ENCODE assay signal across 20 cellular contexts in genomic region chr4:12579172-12579571, GRCh38.
"Had no signal": no experiment of that assay in that cellular context is flagged by ENCODE, and none has a peak within 500 bp of the region (broad histone marks: within the 10 kb centered on the region; RNA-seq: fewer than 3 reads in every experiment).

No MANE protein-coding gene starts in this region.

- H3K4me1 Mint-ChIP-seq: activated naive CD4-positive, alpha-beta T cell treated with anti-CD3 and anti-CD28 coated beads, Interleukin-2, amount 50 U/mL, for 24 hours; immature natural killer cell; naive thymus-derived CD4-positive, alpha-beta T cell; neural progenitor cell had no signal

- H3K4me3 ChIP-seq: body of pancreas, dorsolateral prefrontal cortex, lung, neural progenitor cell, upper lobe of left lung had no signal

- H3K36me3 ChIP-seq: neural progenitor cell, upper lobe of left lung had no signal

- DNase-seq: activated CD4-positive, alpha-beta T cell treated with anti-CD3 and anti-CD28 coated beads for 1 hour; activated gamma-delta T cell treated with Interleukin-2 at 50 U/mL for 16 hours; activated T-cell treated with anti-CD3 and anti-CD28 coated beads, Interleukin-2, amount 50 U/mL, for 1 hour; anterior cingulate cortex; body of pancreas; central memory CD4-positive, alpha-beta T cell; dorsolateral prefrontal cortex; effector memory CD8-positive, alpha-beta T cell; foreskin melanocyte; immature natural killer cell; naive thymus-derived CD4-positive, alpha-beta T cell; posterior cingulate gyrus; stimulated activated CD4-positive, alpha-beta T cell treated with anti-CD3 and anti-CD28 coated beads, Interleukin-4, amount 100 ng/mL, for 4 hours; stimulated activated naive CD8-positive, alpha-beta T cell treated with anti-CD3 and anti-CD28 coated beads, Interleukin-15, Interleukin-2, amounts not matched to agents 100 U/mL and 50 U/mL, for 24 hours; upper lobe of left lung had no signal

- H3K4me1 ChIP-seq: body of pancreas, neural progenitor cell, upper lobe of left lung had no signal

- H3K27me3 ChIP-seq: body of pancreas, dorsolateral prefrontal cortex, neural progenitor cell, upper lobe of left lung had no signal

- ATAC-seq: body of pancreas; effector memory CD8-positive, alpha-beta T cell; left lobe of liver; naive thymus-derived CD4-positive, alpha-beta T cell; stimulated activated naive CD8-positive, alpha-beta T cell treated with anti-CD3 and anti-CD28 coated beads, Interleukin-15, Interleukin-2, amounts not matched to agents 100 U/mL and 50 U/mL, for 24 hours had no signal

- H3K4me3 Mint-ChIP-seq: activated naive CD4-positive, alpha-beta T cell treated with anti-CD3 and anti-CD28 coated beads, Interleukin-2, amount 50 U/mL, for 24 hours; effector memory CD8-positive, alpha-beta T cell; immature natural killer cell; naive thymus-derived CD4-positive, alpha-beta T cell; neural progenitor cell had no signal

- H3K27ac Mint-ChIP-seq: activated naive CD4-positive, alpha-beta T cell treated with anti-CD3 and anti-CD28 coated beads, Interleukin-2, amount 50 U/mL, for 24 hours; effector memory CD8-positive, alpha-beta T cell; immature natural killer cell; naive thymus-derived CD4-positive, alpha-beta T cell; neural progenitor cell had no signal

- H3K27me3 Mint-ChIP-seq: effector memory CD8-positive, alpha-beta T cell had no signal

- H3K36me3 Mint-ChIP-seq: activated naive CD4-positive, alpha-beta T cell treated with anti-CD3 and anti-CD28 coated beads, Interleukin-2, amount 50 U/mL, for 24 hours; immature natural killer cell; naive thymus-derived CD4-positive, alpha-beta T cell; neural progenitor cell had no signal

- FAIRE-seq: TTC549 had no signal

- H3K9me3 ChIP-seq: body of pancreas, upper lobe of left lung had no signal

- H3K9me3 Mint-ChIP-seq: activated naive CD4-positive, alpha-beta T cell treated with anti-CD3 and anti-CD28 coated beads, Interleukin-2, amount 50 U/mL, for 24 hours; neural progenitor cell had no signal

- H3K27ac ChIP-seq: body of pancreas, dorsolateral prefrontal cortex, neural progenitor cell, upper lobe of left lung had no signal
